ENCODE assay signal across 8 cellular contexts in the genomic region with DNA sequence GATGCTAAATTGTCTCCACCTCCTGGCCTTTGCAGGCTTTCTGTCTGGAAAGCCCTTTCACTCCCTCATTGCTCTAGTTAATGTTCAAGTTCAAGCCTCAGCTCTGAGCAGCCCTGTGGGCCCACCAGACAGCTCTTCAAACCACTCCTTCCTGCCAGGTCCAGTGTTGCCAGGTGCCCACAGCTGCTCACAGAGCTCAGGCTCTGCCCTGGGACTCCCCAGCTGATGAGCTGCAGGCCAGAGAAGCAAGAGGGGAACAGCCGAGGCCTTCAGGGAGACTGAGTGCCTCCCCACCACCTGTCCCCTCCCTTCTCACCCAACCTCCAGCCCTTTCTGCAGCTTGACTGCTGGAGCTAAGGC. TPM values are rescaled to one million over a fixed set of nuclear protein-coding genes. Genes with fewer than 3 reads are reported as not detected.
DNase-seq lines count a peak whose midpoint lies in the region; ATAC-seq, FAIRE-seq and TF ChIP-seq lines count a peak whose summit lies in the region.

No MANE protein-coding gene starts in this region.

- H3K36me3 ChIP-seq in heart right ventricle (peaks cover 0 to 38% (median 0%) of the 10 kb centered on the region in 9 donors), Panc1 (ENCODE audit: control insufficient read depth, insufficient read depth, low read length) (no peaks in the 10 kb centered on the region; the same call in 1 of the 2 replicates)

- whole genome bisulfite sequencing in heart right ventricle, 2 donors, result 11 to 41% methylated on average over 1 of the region's 1 CpG

- H3K27me3 ChIP-seq in heart right ventricle, result no peaks in the 10 kb centered on the region
- H3K27me3 ChIP-seq in Panc1 (ENCODE audit: control insufficient read depth, insufficient read depth, low read length), result no peaks in the 10 kb centered on the region

- in situ Hi-C loops in Panc1 (cut with HindIII; ENCODE audit: low pct_unique_long_range_greater_than_20kb, low sequenced_read_pairs), result no loop called here

- DNase-seq in heart right ventricle, result no peak
- no peak for DNase-seq in Right ventricle myocardium inferior (ENCODE audit: missing footprints)
- DNase-seq in Panc1 (ENCODE audit: low read depth, low spot score), result no peak
- no peak for DNase-seq in fibroblast of villous mesenchyme (ENCODE audit: low read depth)
- no peak for DNase-seq in urothelium cell line (ENCODE audit: low spot score)
- no peak for DNase-seq in NCI-H2171 treated with DMSO at 0.1 percent for 48 hours (lab: John Stamatoyannopoulos, UW)

- POLR2A ChIA-PET in Panc1 (lab: Charles Lee), result interaction anchor here (0.6 kb wide), 1 partner anchor 70 kb away, joined by 3 read pairs; no protein-coding TSS in a partner anchor

- TF ChIP-seq CTCF in heart right ventricle (IDR thresholded peaks at IDR 0.05) (no peak), Panc1 (IDR thresholded peaks at IDR 0.05) (no peak), fibroblast of villous mesenchyme (IDR thresholded peaks at IDR 0.05; ENCODE audit: insufficient read depth, low read depth, low read length) (no peak)

- H3K4me3 ChIP-seq in heart right ventricle (peak overlapping the region in 9 of 10 donors; percentile 68 to 98 (median 78)), Panc1 (ENCODE audit: low read depth in 2 of 2, low read length in 2 of 2) (no peak overlapping the region), fibroblast of villous mesenchyme (ENCODE audit: low read depth, low read length) (peak overlapping the region; percentile 91)

- no TSS peak for BruUV-seq in Panc1 (replicated peaks; lab: Mats Ljungman, UMichigan)

- intact Hi-C loops in heart right ventricle (cut with DNase I), result loop anchor here in 7 of 10 donors (2.0 to 10.0 kb wide), 8 partner anchors 50 to 95 kb away; a partner anchor contains a TSS
- intact Hi-C loops in Right ventricle myocardium inferior (cut with DNase I), result loop anchor here (2.0 kb wide), 1 partner anchor 51 kb away; a partner anchor contains a TSS
- intact Hi-C loops in Panc1 (cut with micrococcal nuclease; ENCODE audit: unreplicated experiment), result loop anchor here (5.0 kb wide), 1 partner anchor 90 kb away; no protein-coding TSS in a partner anchor

- peak; percentile 40 for FAIRE-seq in urothelium cell line (lab: Jason Lieb, UNC)

- H3K4me1 ChIP-seq in heart right ventricle, result peaks cover 20 to 89% (median 64%) of the 10 kb centered on the region in 9 donors
- peaks cover 16% of the 10 kb centered on the region for H3K4me1 ChIP-seq in Panc1 (ENCODE audit: control insufficient read depth, insufficient read depth, low read length)

- CTCF ChIA-PET in Panc1 (lab: Charles Lee), result no interaction called here

- H3K9me3 ChIP-seq in heart right ventricle (no peaks in the 10 kb centered on the region), Panc1 (ENCODE audit: control insufficient read depth, insufficient read depth, low read depth, low read length) (no peaks in the 10 kb centered on the region)

- peak overlapping the region; percentile 88 to 99 (median 95) for H3K27ac ChIP-seq in heart right ventricle
- H3K27ac ChIP-seq in Panc1 (ENCODE audit: low read length), result no peak overlapping the region

- ATAC-seq in heart right ventricle (no peak), Right ventricle myocardium inferior (no peak), Panc1 (peak; percentile 3; the same call in 1 of the 2 replicates), GM21360 (IDR thresholded peaks at IDR 0.05; ENCODE audit: unreplicated experiment) (no peak), HG03469 (IDR thresholded peaks at IDR 0.05; ENCODE audit: unreplicated experiment) (no peak)

RNA-seq across cellular contexts. Expression of a gene that starts 1.3 kb away (rescaled TPM):
- total RNA-seq in heart right ventricle (100 to 1,000 TPM in 9 of 10 donors, 10 to 100 TPM in 1; 86.7 to 145 (median 112) TPM), Right ventricle myocardium inferior (80.2 TPM), Panc1 (2021; ENCODE audit: unreplicated experiment) (3.6 TPM), fibroblast of villous mesenchyme (25.4 and 25.9 TPM in 2 replicates)
- polyA plus RNA-seq in heart right ventricle, result 10 to 100 TPM; 52.2 to 68.9 TPM
- 4.5 TPM for polyA plus RNA-seq in Panc1 (2012; ENCODE audit: insufficient read length)

RNA-seq across cellular contexts. Expression of a gene that starts 33.1 kb away (rescaled TPM):
- 1 to 10 TPM in 3 of 10 donors, under 1 TPM in 7; 0.26 to 1.6 (median 0.85) TPM for total RNA-seq in heart right ventricle
- polyA plus RNA-seq in heart right ventricle, result 1 to 10 TPM in 1 of 2 donors, under 1 TPM in 1; 0.51 to 8.3 TPM
- total RNA-seq in Right ventricle myocardium inferior, result not detected
- total RNA-seq in Panc1 (2021; ENCODE audit: unreplicated experiment), result not detected
- polyA plus RNA-seq in Panc1 (2012; ENCODE audit: insufficient read length), result not detected
- not detected in 2 replicates for total RNA-seq in fibroblast of villous mesenchyme

RNA-seq across cellular contexts. Expression of a gene that starts 50.4 kb away (rescaled TPM):
- total RNA-seq in heart right ventricle (100 to 1,000 TPM; 390 to 998 (median 624) TPM), Right ventricle myocardium inferior (440 TPM), Panc1 (2021; ENCODE audit: unreplicated experiment) (not detected), fibroblast of villous mesenchyme (not detected in 2 replicates)
- polyA plus RNA-seq in heart right ventricle, result 1,000 to 10,000 TPM in 1 of 2 donors, 100 to 1,000 TPM in 1; 332 to 2,035 TPM
- polyA plus RNA-seq in Panc1 (2012; ENCODE audit: insufficient read length), result not detected

RNA-seq across cellular contexts. Expression of a gene that starts 51.7 kb away (rescaled TPM):
- total RNA-seq in heart right ventricle (10 to 100 TPM; 19.7 to 28.4 (median 21.9) TPM), Right ventricle myocardium inferior (21.2 TPM), Panc1 (2021; ENCODE audit: unreplicated experiment) (39.0 TPM), fibroblast of villous mesenchyme (69.6 and 82.9 TPM in 2 replicates)
- polyA plus RNA-seq in heart right ventricle, result 10 to 100 TPM; 10.2 to 59.3 TPM
- 11.0 TPM for polyA plus RNA-seq in Panc1 (2012; ENCODE audit: insufficient read length)

Comparison
In these comparisons a context has a peak if more than half of its experiments do, and no peak if none do; other contexts are left out.
1. H3K4me3 ChIP-seq: peak in heart right ventricle (9 of 10) and fibroblast of villous mesenchyme (single experiment); none in Panc1 (0 of 2).
2. RNA of a gene that starts 50.4 kb away (total RNA-seq): 390 to 998 TPM in heart right ventricle and 440 TPM in Right ventricle myocardium inferior (single experiment); not detected in Panc1 (single experiment) and not detected in fibroblast of villous mesenchyme; every median in the first group is over 100 times any median in the second.